Comparison of ENCODE assay signal across 1 cellular context in genomic region chr7:108569381-108570145, GRCh38.
A peak's percentile ranks its signal among the peaks of the same experiment; 100 is the strongest.
TF ChIP-seq lines count a peak whose summit lies in the region.

DNAJB9 (plus strand) TSS chr7:108569874; CDS start chr7:108571727, 1,853 bp downstream.
THAP5 (minus strand) TSS chr7:108569706; CDS start chr7:108569569, 137 bp downstream.

TF ChIP-seq in HepG2, 621 proteins besides CTCF, POLR2A, EP300 and RAD21 (continued from another document):
- TF ChIP-seq, protein P1, sequence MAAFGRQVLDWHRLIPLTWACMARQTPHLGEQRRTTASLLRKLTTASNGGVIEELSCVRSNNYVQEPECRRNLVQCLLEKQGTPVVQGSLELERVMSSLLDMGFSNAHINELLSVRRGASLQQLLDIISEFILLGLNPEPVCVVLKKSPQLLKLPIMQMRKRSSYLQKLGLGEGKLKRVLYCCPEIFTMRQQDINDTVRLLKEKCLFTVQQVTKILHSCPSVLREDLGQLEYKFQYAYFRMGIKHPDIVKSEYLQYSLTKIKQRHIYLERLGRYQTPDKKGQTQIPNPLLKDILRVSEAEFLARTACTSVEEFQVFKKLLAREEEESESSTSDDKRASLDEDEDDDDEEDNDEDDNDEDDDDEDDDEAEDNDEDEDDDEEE (CRISPR knock-in tag; IDR thresholded peaks at IDR 0.05) = peak; percentile 90; the same call in 1 of the 2 replicates
- TF ChIP-seq KAT8 (CRISPR knock-in tag; IDR thresholded peaks at IDR 0.05) = peak; percentile 93
- TF ChIP-seq MEIS1 (CRISPR knock-in tag; IDR thresholded peaks at IDR 0.05; ENCODE audit: borderline replicate concordance) = peak; percentile 83
- 0 out of 2 replicates have a peak, but pooled peaks have one; percentile 70 for TF ChIP-seq MLX (CRISPR knock-in tag; IDR thresholded peaks at IDR 0.05)
- TF ChIP-seq, protein P2, sequence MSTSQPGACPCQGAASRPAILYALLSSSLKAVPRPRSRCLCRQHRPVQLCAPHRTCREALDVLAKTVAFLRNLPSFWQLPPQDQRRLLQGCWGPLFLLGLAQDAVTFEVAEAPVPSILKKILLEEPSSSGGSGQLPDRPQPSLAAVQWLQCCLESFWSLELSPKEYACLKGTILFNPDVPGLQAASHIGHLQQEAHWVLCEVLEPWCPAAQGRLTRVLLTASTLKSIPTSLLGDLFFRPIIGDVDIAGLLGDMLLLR (CRISPR knock-in tag; IDR thresholded peaks at IDR 0.05) = no peak; the same call in 1 of the 2 replicates
- TF ChIP-seq ZXDC (CRISPR knock-in tag; IDR thresholded peaks at IDR 0.05) = 0 out of 2 replicates have a peak, but pooled peaks have one; percentile 12
- TF ChIP-seq ZNF775 (CRISPR knock-in tag; IDR thresholded peaks at IDR 0.05; ENCODE audit: borderline replicate concordance) = no peak
- TF ChIP-seq ZNF513 (CRISPR knock-in tag; conservative IDR thresholded peaks at IDR 0.05) = no peak
- peak; percentile 16; the same call in 1 of the 2 replicates for TF ChIP-seq NR2F2 (IDR thresholded peaks at IDR 0.05; ENCODE audit: borderline replicate concordance, low read depth)
- TF ChIP-seq PITX1 (CRISPR knock-in tag; IDR thresholded peaks at IDR 0.05) = peak; percentile 65; the same call in 1 of the 2 replicates
- TF ChIP-seq ZFX (CRISPR knock-in tag; IDR thresholded peaks at IDR 0.05; ENCODE audit: low read depth) = peak; percentile 99
- peak; percentile 99 for TF ChIP-seq SAP130 (CRISPR knock-in tag; IDR thresholded peaks at IDR 0.05; ENCODE audit: low read depth)
- TF ChIP-seq ZMAT3 (CRISPR knock-in tag; conservative IDR thresholded peaks at IDR 0.05) = peak; percentile 86
- no peak for TF ChIP-seq CEBPG (CRISPR knock-in tag; IDR thresholded peaks at IDR 0.05)
- TF ChIP-seq DBP (CRISPR knock-in tag; IDR thresholded peaks at IDR 0.05; ENCODE audit: not compliant biosample characterization) = no peak
- peak; percentile 100 for TF ChIP-seq FOXK1 (CRISPR knock-in tag; IDR thresholded peaks at IDR 0.05; ENCODE audit: borderline replicate concordance, low read depth)
- TF ChIP-seq, protein P3, sequence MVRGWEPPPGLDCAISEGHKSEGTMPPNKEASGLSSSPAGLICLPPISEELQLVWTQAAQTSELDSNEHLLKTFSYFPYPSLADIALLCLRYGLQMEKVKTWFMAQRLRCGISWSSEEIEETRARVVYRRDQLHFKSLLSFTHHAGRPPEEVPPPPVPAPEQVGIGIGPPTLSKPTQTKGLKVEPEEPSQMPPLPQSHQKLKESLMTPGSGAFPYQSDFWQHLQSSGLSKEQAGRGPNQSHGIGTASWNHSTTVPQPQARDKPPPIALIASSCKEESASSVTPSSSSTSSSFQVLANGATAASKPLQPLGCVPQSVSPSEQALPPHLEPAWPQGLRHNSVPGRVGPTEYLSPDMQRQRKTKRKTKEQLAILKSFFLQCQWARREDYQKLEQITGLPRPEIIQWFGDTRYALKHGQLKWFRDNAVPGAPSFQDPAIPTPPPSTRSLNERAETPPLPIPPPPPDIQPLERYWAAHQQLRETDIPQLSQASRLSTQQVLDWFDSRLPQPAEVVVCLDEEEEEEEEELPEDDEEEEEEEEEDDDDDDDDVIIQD (CRISPR knock-in tag; IDR thresholded peaks at IDR 0.05; ENCODE audit: low read depth) = peak; percentile 84; the same call in 1 of the 2 replicates
